ENCODE assay signal across 22 cellular contexts in the genomic region with DNA sequence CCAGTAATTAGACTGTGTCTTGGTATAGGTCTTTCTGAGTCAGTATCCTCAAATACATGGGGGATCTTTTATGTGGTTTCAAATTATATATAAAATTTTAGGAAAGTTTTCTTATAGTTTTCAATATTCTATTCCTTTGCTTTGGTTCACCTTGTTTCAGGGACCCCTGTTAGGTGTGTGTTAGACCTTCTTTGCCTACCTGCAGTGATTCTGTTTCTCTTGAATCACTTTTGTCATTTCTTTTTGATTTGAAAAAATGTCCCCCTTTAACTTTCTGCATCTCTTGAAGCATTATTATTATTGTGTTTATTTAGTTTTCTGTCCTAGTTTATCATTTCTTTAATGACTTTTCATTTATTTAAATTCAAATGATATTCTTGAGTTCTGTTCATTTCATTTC.
"Had no signal": no experiment of that assay in that cellular context is flagged by ENCODE, and none has a peak within 500 bp of the region (broad histone marks: within the 10 kb centered on the region; RNA-seq: fewer than 3 reads in every experiment).

No MANE protein-coding gene starts in this region.

- H3K4me1 ChIP-seq: colonic mucosa, lower lobe of right lung, sigmoid colon, transverse colon had no signal

- DNase-seq: activated B cell treated with CpG ODN at 0.5 μM for 24 hours; activated CD4-positive, alpha-beta T cell treated with anti-CD3 and anti-CD28 coated beads for 4 hours; activated CD4-positive, alpha-beta T cell treated with anti-CD3 and anti-CD28 coated beads, Interleukin-2, amount 50 U/mL, for 48 hours; activated CD8-positive, alpha-beta memory T cell treated with anti-CD3 and anti-CD28 coated beads, Interleukin-2, amount 50 U/mL, for 48 hours; activated naive CD4-positive, alpha-beta T cell; activated T-cell treated with anti-CD3 and anti-CD28 coated beads, Interleukin-2, amount 50 U/mL, for 4 hours; adrenal gland; central memory CD4-positive, alpha-beta T cell; colonic mucosa; left colon; lower lobe of right lung; naive thymus-derived CD8-positive, alpha-beta T cell; posterior cingulate gyrus; sigmoid colon; stimulated activated CD4-positive, alpha-beta T cell treated with anti-CD3 and anti-CD28 coated beads, Interleukin-15, amount 100 ng/mL, for 24 hours; T-helper 17 cell; transverse colon had no signal

- H3K27ac ChIP-seq: adrenal gland, colonic mucosa, hepatocyte, lower lobe of right lung, neural progenitor cell, sigmoid colon, transverse colon had no signal

- H3K4me3 ChIP-seq: adrenal gland, colonic mucosa, hepatocyte, lower lobe of right lung, neural progenitor cell, sigmoid colon, smooth muscle cell, transverse colon had no signal

- H3K36me3 ChIP-seq: adrenal gland, colonic mucosa, lower lobe of right lung, sigmoid colon, transverse colon had no signal

- H3K27me3 ChIP-seq: adrenal gland, colonic mucosa, hepatocyte, neural progenitor cell, sigmoid colon, transverse colon had no signal

- H3K9me3 ChIP-seq: adrenal gland had no signal

- FAIRE-seq: astrocyte, urothelium cell line had no signal
